Comparison of ENCODE assay signal across 1 cellular context in genomic region chr7:130925136-130925794, GRCh38.
TF ChIP-seq lines count a peak whose summit lies in the region.

No MANE protein-coding gene starts in this region.

TF ChIP-seq in A549, 52 proteins besides CTCF, POLR2A, EP300 and RAD21 (continued from another document):
- TF ChIP-seq ELK1 (IDR thresholded peaks at IDR 0.05; ENCODE audit: low read depth, low read length) (no peak), FOSB (CRISPR knock-in tag; IDR thresholded peaks at IDR 0.05) (no peak), ATOH8 (CRISPR knock-in tag; IDR thresholded peaks at IDR 0.05; ENCODE audit: low read depth) (peak; percentile 73; the same call in 1 of the 2 replicates), HMGXB4 (CRISPR knock-in tag; IDR thresholded peaks at IDR 0.05; ENCODE audit: borderline replicate concordance) (no peak), PHF8 (IDR thresholded peaks at IDR 0.05; ENCODE audit: borderline replicate concordance, low read depth) (no peak), GATA3 (IDR thresholded peaks at IDR 0.05; ENCODE audit: borderline replicate concordance) (peak; percentile 77; the same call in 1 of the 2 replicates), FOSL2 (IDR thresholded peaks at IDR 0.05) (no peak), FOSL2 (CRISPR knock-in tag; IDR thresholded peaks at IDR 0.05) (peak; percentile 52), CHD4 (IDR thresholded peaks at IDR 0.05; ENCODE audit: borderline replicate concordance) (no peak), USF2 (IDR thresholded peaks at IDR 0.05) (no peak), MYC (IDR thresholded peaks at IDR 0.05; ENCODE audit: borderline replicate concordance, low read length) (no peak), KDM5A (IDR thresholded peaks at IDR 0.05) (no peak), POLR2AphosphoS2 (conservative IDR thresholded peaks at IDR 0.05; ENCODE audit: low read length) (no peak), KDM1A (IDR thresholded peaks at IDR 0.05; ENCODE audit: low read depth) (no peak), HDAC2 (IDR thresholded peaks at IDR 0.05) (no peak), NFE2L2 (conservative IDR thresholded peaks at IDR 0.05; ENCODE audit: low read length) (peak; percentile 76), SREBF2 (IDR thresholded peaks at IDR 0.05) (no peak), ZNF302 (CRISPR knock-in tag; IDR thresholded peaks at IDR 0.05) (no peak), HOXB13 (CRISPR knock-in tag; IDR thresholded peaks at IDR 0.05; ENCODE audit: low read depth) (0 out of 2 replicates have a peak, but pooled peaks have one; percentile 9), MAX (IDR thresholded peaks at IDR 0.05) (peak; percentile 49; the same call in 1 of the 2 replicates), MAZ (IDR thresholded peaks at IDR 0.05; ENCODE audit: borderline replicate concordance, low read depth, low read length) (no peak), REST (IDR thresholded peaks at IDR 0.05) (no peak), FOXS1 (CRISPR knock-in tag; IDR thresholded peaks at IDR 0.05) (no peak), TFCP2L1 (CRISPR knock-in tag; IDR thresholded peaks at IDR 0.05) (no peak), MAFK (IDR thresholded peaks at IDR 0.05; ENCODE audit: partially characterized antibody) (peak; percentile 95), JUNB (IDR thresholded peaks at IDR 0.05) (0 out of 2 replicates have a peak, but pooled peaks have one; percentile 27), PBX3 (IDR thresholded peaks at IDR 0.05) (no peak), TP53 (CRISPR knock-in tag; IDR thresholded peaks at IDR 0.05) (no peak), ESRRA (IDR thresholded peaks at IDR 0.05; ENCODE audit: borderline replicate concordance, low read length) (no peak), HOXA7 (CRISPR knock-in tag; IDR thresholded peaks at IDR 0.05) (0 out of 2 replicates have a peak, but pooled peaks have one; percentile 18), EHMT2 (IDR thresholded peaks at IDR 0.05; ENCODE audit: low read depth) (no peak), NR3C1 (IDR thresholded peaks at IDR 0.05) (no peak), RCOR1 (IDR thresholded peaks at IDR 0.05; ENCODE audit: low read depth, low read length) (no peak)
